ENCODE assay signal across 8 cellular contexts in genomic region chr1:10795305-10796021, GRCh38. TPM values are rescaled to one million over a fixed set of nuclear protein-coding genes. Genes with fewer than 3 reads are reported as not detected.
DNase-seq lines count a peak whose midpoint lies in the region; ATAC-seq and TF ChIP-seq lines count a peak whose summit lies in the region.

No MANE protein-coding gene starts in this region.

- peak; percentile 73 for DNase-seq in DMS 273 (lab: John Stamatoyannopoulos, UW; ENCODE audit: unreplicated experiment)
- DNase-seq in DMS 273 treated with DMSO at 0.1 percent for 48 hours (lab: John Stamatoyannopoulos, UW) = no peak
- DNase-seq in left ventricle myocardium superior = peak; percentile 63
- no peak for DNase-seq in NCI-H2029 (lab: John Stamatoyannopoulos, UW)
- no peak for DNase-seq in GDM1 (lab: John Stamatoyannopoulos, UW)

- TF ChIP-seq CTCF in WI38 (IDR thresholded peaks at IDR 0.05; ENCODE audit: low read depth, low read length) = no peak

- peaks cover 14% of the 10 kb centered on the region for H3K4me1 ChIP-seq in skeletal muscle satellite cell (ENCODE audit: control insufficient read depth, insufficient read depth, low read length)

- intact Hi-C loops in left ventricle myocardium superior (cut with micrococcal nuclease) = no loop called here

- H3K9me3 ChIP-seq in skeletal muscle satellite cell (replicated peaks; ENCODE audit: low read length) = no peaks in the 10 kb centered on the region

- peak overlapping the region; percentile 48 for H3K4me3 ChIP-seq in WI38 (ENCODE audit: low read depth, low read length)
- H3K4me3 ChIP-seq in skeletal muscle satellite cell (ENCODE audit: low read length) = peak overlapping the region; percentile 57

- H3K36me3 ChIP-seq in skeletal muscle satellite cell (ENCODE audit: insufficient read depth, low read length) = no peaks in the 10 kb centered on the region

- H3K9ac ChIP-seq in skeletal muscle satellite cell (ENCODE audit: low read depth, low read length) = no peak overlapping the region

- H3K27me3 ChIP-seq in skeletal muscle satellite cell (ENCODE audit: control insufficient read depth, insufficient read depth, low read length) = peaks cover 74% of the 10 kb centered on the region

- peak overlapping the region; percentile 75 for H3K4me2 ChIP-seq in skeletal muscle satellite cell (ENCODE audit: low read length)

- ATAC-seq in left ventricle myocardium superior = peak; percentile 67
- no peak for ATAC-seq in HG02973 (IDR thresholded peaks at IDR 0.05; ENCODE audit: unreplicated experiment)

RNA-seq across cellular contexts. Expression of gene CASZ1, which starts 1.0 kb away (rescaled TPM):
- total RNA-seq in left ventricle myocardium superior = 57.8 TPM
- total RNA-seq in skeletal muscle satellite cell (2012; rRNA removed) = 0.44 TPM in 1 of 2 replicates, not detected in the other

Comparison
In these comparisons a context has a peak if more than half of its experiments do, and no peak if none do; other contexts are left out.
1. DNase-seq: peak in DMS 273 (single experiment) and left ventricle myocardium superior (single experiment); none in DMS 273 treated with DMSO at 0.1 percent for 48 hours (single experiment), NCI-H2029 (single experiment) and GDM1 (single experiment).